Comparison of ENCODE assay signal across 2 cellular contexts in genomic region chr12:117347588-117347987, GRCh38.
TF ChIP-seq lines count a peak whose summit lies in the region.

No MANE protein-coding gene starts in this region.

TF ChIP-seq in GM23338, 12 proteins besides CTCF, POLR2A, EP300 and RAD21:
- TF ChIP-seq, protein P1, sequence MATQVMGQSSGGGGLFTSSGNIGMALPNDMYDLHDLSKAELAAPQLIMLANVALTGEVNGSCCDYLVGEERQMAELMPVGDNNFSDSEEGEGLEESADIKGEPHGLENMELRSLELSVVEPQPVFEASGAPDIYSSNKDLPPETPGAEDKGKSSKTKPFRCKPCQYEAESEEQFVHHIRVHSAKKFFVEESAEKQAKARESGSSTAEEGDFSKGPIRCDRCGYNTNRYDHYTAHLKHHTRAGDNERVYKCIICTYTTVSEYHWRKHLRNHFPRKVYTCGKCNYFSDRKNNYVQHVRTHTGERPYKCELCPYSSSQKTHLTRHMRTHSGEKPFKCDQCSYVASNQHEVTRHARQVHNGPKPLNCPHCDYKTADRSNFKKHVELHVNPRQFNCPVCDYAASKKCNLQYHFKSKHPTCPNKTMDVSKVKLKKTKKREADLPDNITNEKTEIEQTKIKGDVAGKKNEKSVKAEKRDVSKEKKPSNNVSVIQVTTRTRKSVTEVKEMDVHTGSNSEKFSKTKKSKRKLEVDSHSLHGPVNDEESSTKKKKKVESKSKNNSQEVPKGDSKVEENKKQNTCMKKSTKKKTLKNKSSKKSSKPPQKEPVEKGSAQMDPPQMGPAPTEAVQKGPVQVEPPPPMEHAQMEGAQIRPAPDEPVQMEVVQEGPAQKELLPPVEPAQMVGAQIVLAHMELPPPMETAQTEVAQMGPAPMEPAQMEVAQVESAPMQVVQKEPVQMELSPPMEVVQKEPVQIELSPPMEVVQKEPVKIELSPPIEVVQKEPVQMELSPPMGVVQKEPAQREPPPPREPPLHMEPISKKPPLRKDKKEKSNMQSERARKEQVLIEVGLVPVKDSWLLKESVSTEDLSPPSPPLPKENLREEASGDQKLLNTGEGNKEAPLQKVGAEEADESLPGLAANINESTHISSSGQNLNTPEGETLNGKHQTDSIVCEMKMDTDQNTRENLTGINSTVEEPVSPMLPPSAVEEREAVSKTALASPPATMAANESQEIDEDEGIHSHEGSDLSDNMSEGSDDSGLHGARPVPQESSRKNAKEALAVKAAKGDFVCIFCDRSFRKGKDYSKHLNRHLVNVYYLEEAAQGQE (IDR thresholded peaks at IDR 0.05; ENCODE audit: unreplicated experiment): no peak
- TF ChIP-seq EZH2phosphoT487 (IDR thresholded peaks at IDR 0.05; ENCODE audit: unreplicated experiment) (no peak), ZNF462 (CRISPR knock-in tag; IDR thresholded peaks at IDR 0.05) (no peak)
TF ChIP-seq in GM23338: peak in this region for 0.

TF ChIP-seq in H1, 55 proteins besides CTCF, POLR2A, EP300 and RAD21 (continued from another document):
- TF ChIP-seq FOSL1 (IDR thresholded peaks at IDR 0.05; ENCODE audit: insufficient read depth, low read depth, low read length): no peak
- no peak for TF ChIP-seq RNF2 (IDR thresholded peaks at IDR 0.05; ENCODE audit: borderline replicate concordance, low read depth, low read length, missing control alignments, poor library complexity, severe bottlenecking)
- no peak for TF ChIP-seq SP1 (IDR thresholded peaks at IDR 0.05; ENCODE audit: low read depth, low read length)
- TF ChIP-seq, protein P2, sequence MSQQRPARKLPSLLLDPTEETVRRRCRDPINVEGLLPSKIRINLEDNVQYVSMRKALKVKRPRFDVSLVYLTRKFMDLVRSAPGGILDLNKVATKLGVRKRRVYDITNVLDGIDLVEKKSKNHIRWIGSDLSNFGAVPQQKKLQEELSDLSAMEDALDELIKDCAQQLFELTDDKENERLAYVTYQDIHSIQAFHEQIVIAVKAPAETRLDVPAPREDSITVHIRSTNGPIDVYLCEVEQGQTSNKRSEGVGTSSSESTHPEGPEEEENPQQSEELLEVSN (IDR thresholded peaks at IDR 0.05): no peak
- TF ChIP-seq MAFK (IDR thresholded peaks at IDR 0.05; ENCODE audit: low read depth, low read length): no peak
- TF ChIP-seq HDAC6 (IDR thresholded peaks at IDR 0.05; ENCODE audit: low read depth, low read length): no peak
